In genomic region chr12:131082795-131083194, GRCh38 we compare ENCODE assay signal across 16 cellular contexts.
A peak's percentile ranks its signal among the peaks of the same experiment; 100 is the strongest.
DNase-seq lines count a peak whose midpoint lies in the region; ATAC-seq and TF ChIP-seq lines count a peak whose summit lies in the region.
"Had no signal": no experiment of that assay in that cellular context is flagged by ENCODE, and none has a peak within 500 bp of the region (broad histone marks: within the 10 kb centered on the region; RNA-seq: fewer than 3 reads in every experiment).

No MANE protein-coding gene starts in this region.

- no peak overlapping the region for H3K9ac ChIP-seq in endodermal cell (ENCODE audit: extremely low read depth, low read length, poor library complexity, severe bottlenecking)

- H3K9me3 Mint-ChIP-seq in endodermal cell (peaks cover 9% of the 10 kb centered on the region), neural crest cell (peaks cover 3% of the 10 kb centered on the region)

- ATAC-seq in left ventricle myocardium superior (no peak), upper lobe of right lung (no peak)
- ATAC-seq: Panc1 had no signal

- H3K4me1 ChIP-seq in endodermal cell (ENCODE audit: control insufficient read depth, insufficient read depth, low read length) (no peaks in the 10 kb centered on the region), upper lobe of right lung (no peaks in the 10 kb centered on the region)

- DNase-seq in cardiac septum (ENCODE audit: low spot score) (peak; percentile 24), left ventricle myocardium superior (no peak), endodermal cell (peak; percentile 31), neural crest cell (ENCODE audit: low read depth, low spot score) (no peak), upper lobe of right lung (peak; percentile 52), NCI-H1105 treated with DMSO at 0.1 percent for 48 hours (lab: John Stamatoyannopoulos, UW) (no peak), NCI-H2196 treated with DMSO at 0.1 percent for 48 hours (lab: John Stamatoyannopoulos, UW; ENCODE audit: unreplicated experiment) (no peak), NAMALWA (ENCODE audit: low spot score) (no peak)
- DNase-seq: DMS79, Karpas-422, NCI-H1436 treated with DMSO at 0.1 percent for 48 hours, NCI-H1930, NCI-H345, NCI-H524, SIG-M5 had no signal

- no peak overlapping the region for H3K4me3 Mint-ChIP-seq in endodermal cell
- H3K4me3 Mint-ChIP-seq in neural crest cell: peak overlapping the region; percentile 16

- H3K27me3 ChIP-seq in endodermal cell (ENCODE audit: control insufficient read depth, insufficient read depth, low read length, poor library complexity, severe bottlenecking) (no peaks in the 10 kb centered on the region), upper lobe of right lung (no peaks in the 10 kb centered on the region)

- H3K9me3 ChIP-seq in endodermal cell (ENCODE audit: control insufficient read depth, low read length) (no peaks in the 10 kb centered on the region), upper lobe of right lung (no peaks in the 10 kb centered on the region)

- H3K36me3 Mint-ChIP-seq in endodermal cell (ENCODE audit: low read depth): no peaks in the 10 kb centered on the region
- no peaks in the 10 kb centered on the region for H3K36me3 Mint-ChIP-seq in neural crest cell (ENCODE audit: low read depth)

- no peaks in the 10 kb centered on the region for H3K27me3 Mint-ChIP-seq in endodermal cell (ENCODE audit: insufficient read depth)
- no peaks in the 10 kb centered on the region for H3K27me3 Mint-ChIP-seq in neural crest cell (ENCODE audit: low read depth)

- intact Hi-C loops in cardiac septum (cut with DNase I) (no loop called here), left ventricle myocardium superior (cut with micrococcal nuclease) (no loop called here), upper lobe of right lung (cut with DNase I) (no loop called here)

- H3K36me3 ChIP-seq in endodermal cell (ENCODE audit: control insufficient read depth, insufficient read depth, low read length): no peaks in the 10 kb centered on the region
- H3K36me3 ChIP-seq in upper lobe of right lung: peaks cover 16% of the 10 kb centered on the region

- 91 to 93% methylated on average over 15 to 16 of the region's 16 CpGs for WGBS in endodermal cell (ENCODE audit: insufficient coverage in 1 of 2, insufficient read length in 1 of 2), 2 experiments

- H3K27ac ChIP-seq in endodermal cell (ENCODE audit: low read depth, low read length): peak overlapping the region; percentile 88
- no peak overlapping the region for H3K27ac ChIP-seq in upper lobe of right lung

- no peaks in the 10 kb centered on the region for H3K4me1 Mint-ChIP-seq in endodermal cell
- peaks cover 13% of the 10 kb centered on the region for H3K4me1 Mint-ChIP-seq in neural crest cell

- TF ChIP-seq CTCF in endodermal cell (conservative IDR thresholded peaks at IDR 0.05) (no peak), neural crest cell (conservative IDR thresholded peaks at IDR 0.05) (no peak), upper lobe of right lung (IDR thresholded peaks at IDR 0.05) (no peak)

- H3K4me3 ChIP-seq in endodermal cell (ENCODE audit: low read length): no peak overlapping the region
- no peak overlapping the region for H3K4me3 ChIP-seq in upper lobe of right lung

- H3K27ac Mint-ChIP-seq in endodermal cell (no peak overlapping the region), neural crest cell (ENCODE audit: unreplicated experiment) (peak overlapping the region; percentile 90)

Comparison
In these comparisons a context has a peak if more than half of its experiments do, and no peak if none do; other contexts are left out.
1. DNase-seq: peak in cardiac septum (single experiment), endodermal cell (single experiment) and upper lobe of right lung (single experiment); none in left ventricle myocardium superior (single experiment), neural crest cell (single experiment), NCI-H1105 treated with DMSO at 0.1 percent for 48 hours (single experiment), NCI-H2196 treated with DMSO at 0.1 percent for 48 hours (single experiment) and NAMALWA (single experiment).